8 cellular contexts compared by ENCODE assay signal in genomic region chr6:43390753-43391447, GRCh38. TPM values are rescaled to one million over a fixed set of nuclear protein-coding genes. Genes with fewer than 3 reads are reported as not detected.
A peak's percentile ranks its signal among the peaks of the same experiment; 100 is the strongest.
DNase-seq lines count a peak whose midpoint lies in the region; ATAC-seq and TF ChIP-seq lines count a peak whose summit lies in the region.
"Not testable (repeated sequence)": the region's sequence is repeated elsewhere in the genome, so short reads cannot be mapped to it uniquely, and the experiment has no call there.

No MANE protein-coding gene starts in this region.

- H3K9me1 ChIP-seq in IMR-90 (ENCODE audit: insufficient read depth, low read length), result not testable (repeated sequence)

- not testable (repeated sequence) for H3K23ac ChIP-seq in IMR-90 (ENCODE audit: low read depth, low read length)

- not testable (repeated sequence) for H3F3A ChIP-seq in neural progenitor cell (ENCODE audit: low read depth)

- not testable (repeated sequence) for BruUV-seq in IMR-90 (replicated peaks; lab: Mats Ljungman, UMichigan)

- H4K8ac ChIP-seq in IMR-90 (ENCODE audit: low read depth in 2 of 2, low read length in 2 of 2), result not testable (repeated sequence)

- WGBS in IMR-90 (ENCODE audit: extremely low coverage in 2 of 2, insufficient read length in 1 of 2), 2 experiments, result no CpG with 5 or more reads among the region's 10 CpGs
- 53 to 58% methylated on average over 10 of the region's 10 CpGs for WGBS in lung, 2 donors

- H3K4me3 ChIP-seq in CD8-positive, alpha-beta memory T cell (ENCODE audit: low read length), result peak overlapping the region; percentile 10
- not testable (repeated sequence) for H3K4me3 ChIP-seq in IMR-90 (ENCODE audit: insufficient read depth, low read depth, low read length); lung; neural progenitor cell
- H3K4me3 ChIP-seq in upper lobe of right lung, result peak overlapping the region; percentile 31

- not testable (repeated sequence) for DNase-seq in CD8-positive, alpha-beta memory T cell; IMR-90; activated CD4-positive, alpha-beta T cell treated with anti-CD3 and anti-CD28 coated beads for 36 hours; lung (ENCODE audit: low spot score); neural progenitor cell (ENCODE audit: low spot score); upper lobe of right lung
- DNase-seq in erythroblast (lab: John Stamatoyannopoulos, UW), result peak; percentile 49 to 85

- H3K27ac ChIP-seq in CD8-positive, alpha-beta memory T cell (ENCODE audit: low read depth, low read length), result peak overlapping the region; percentile 20
- not testable (repeated sequence) for H3K27ac ChIP-seq in IMR-90 (ENCODE audit: insufficient read depth, low read length); neural progenitor cell
- H3K27ac ChIP-seq in lung (ENCODE audit: low read depth in 1 of 2, low read length in 1 of 2), result peak overlapping the region in 1 of 2 donors; percentile 71
- peak overlapping the region; percentile 61 for H3K27ac ChIP-seq in upper lobe of right lung

- H2AFZ ChIP-seq in IMR-90 (replicated peaks; ENCODE audit: low read length, poor library complexity), result not testable (repeated sequence)
- peak overlapping the region; percentile 93 for H2AFZ ChIP-seq in neural progenitor cell (replicated peaks)

- POLR2A ChIA-PET in CD8-positive, alpha-beta memory T cell (lab: Charles Lee), result interaction anchor here (0.6 to 0.8 kb wide), 2 partner anchors 29 to 462 kb away, joined by 3 read pairs; partner anchors contain the start of gene CNPY3
- POLR2A ChIA-PET in IMR-90 (lab: Charles Lee; ENCODE audit: unreplicated experiment), result not testable (repeated sequence)
- POLR2A ChIA-PET in activated CD4-positive, alpha-beta T cell treated with anti-CD3 and anti-CD28 coated beads for 36 hours (lab: Charles Lee), result interaction anchor here (0.7 kb wide), 1 partner anchor 125 kb away, joined by 3 read pairs; no protein-coding TSS in a partner anchor

- not testable (repeated sequence) for H2BK15ac ChIP-seq in IMR-90 (ENCODE audit: low read depth, low read length)

- H3K27me3 Mint-ChIP-seq in CD8-positive, alpha-beta memory T cell, result peaks cover 7 to 16% of the 10 kb centered on the region in 2 donors
- not testable (repeated sequence) for H3K27me3 Mint-ChIP-seq in activated CD4-positive, alpha-beta T cell treated with anti-CD3 and anti-CD28 coated beads for 36 hours; activated naive CD8-positive, alpha-beta T cell; neural progenitor cell (ENCODE audit: insufficient read depth, low read depth)

- H2BK5ac ChIP-seq in IMR-90 (ENCODE audit: low read depth, low read length, poor library complexity, severe bottlenecking), result not testable (repeated sequence)

- not testable (repeated sequence) for H2BK20ac ChIP-seq in IMR-90 (ENCODE audit: low read depth, low read length)

- H3K36me3 ChIP-seq in CD8-positive, alpha-beta memory T cell (ENCODE audit: insufficient read depth, low read length); IMR-90 (ENCODE audit: control insufficient read depth, insufficient read depth, low read length); lung (ENCODE audit: control insufficient read depth in 2 of 2, insufficient read depth in 2 of 2, low read length in 2 of 2); neural progenitor cell; upper lobe of right lung: not testable (repeated sequence)

- not testable (repeated sequence) for TF ChIP-seq RAD21 in IMR-90 (IDR thresholded peaks at IDR 0.05; ENCODE audit: low read length)

- intact Hi-C loops in IMR-90 (cut with micrococcal nuclease); upper lobe of right lung (cut with DNase I): not testable (repeated sequence)
- intact Hi-C loops in activated CD4-positive, alpha-beta T cell treated with anti-CD3 and anti-CD28 coated beads for 36 hours (cut with DNase I, micrococcal nuclease), result loop anchor here in 1 of 2 experiments (10.0 kb wide), 1 partner anchor 486 kb away; no protein-coding TSS in a partner anchor

- H4K91ac ChIP-seq in IMR-90 (ENCODE audit: insufficient read depth, low read depth, low read length), result not testable (repeated sequence)

- not testable (repeated sequence) for H2BK120ac ChIP-seq in IMR-90 (ENCODE audit: low read depth, low read length)

- H3K18ac ChIP-seq in IMR-90 (ENCODE audit: low read depth, low read length), result not testable (repeated sequence)

- ATAC-seq in IMR-90 (ENCODE audit: low read depth), result not testable (repeated sequence)
- peak; percentile 16 for ATAC-seq in activated CD4-positive, alpha-beta T cell treated with anti-CD3 and anti-CD28 coated beads for 36 hours
- ATAC-seq in lung (ENCODE audit: insufficient read depth, low FRiP score) (peak; percentile 51), upper lobe of right lung (peak; percentile 62)

- H3K27me3 ChIP-seq in CD8-positive, alpha-beta memory T cell (ENCODE audit: insufficient read depth, low read length, poor library complexity, severe bottlenecking); lung (ENCODE audit: control insufficient read depth, insufficient read depth); neural progenitor cell; upper lobe of right lung: not testable (repeated sequence)
- H3K27me3 ChIP-seq in IMR-90 (ENCODE audit: control insufficient read depth, insufficient read depth, low read length), result peaks cover 31% of the 10 kb centered on the region

- peak overlapping the region in 7 of 8 donors; percentile 49 to 79 (median 71) for H3K27ac Mint-ChIP-seq in CD8-positive, alpha-beta memory T cell
- peak overlapping the region; percentile 64 for H3K27ac Mint-ChIP-seq in activated CD4-positive, alpha-beta T cell treated with anti-CD3 and anti-CD28 coated beads for 36 hours
- not testable (repeated sequence) for H3K27ac Mint-ChIP-seq in activated naive CD8-positive, alpha-beta T cell
- peak overlapping the region; percentile 34 for H3K27ac Mint-ChIP-seq in neural progenitor cell

- not testable (repeated sequence) for H3K56ac ChIP-seq in IMR-90 (ENCODE audit: extremely low read depth, insufficient read depth, low read length)

- H3K9ac ChIP-seq in IMR-90 (ENCODE audit: low read depth, low read length); neural progenitor cell: not testable (repeated sequence)

- H4K20me1 ChIP-seq in IMR-90 (ENCODE audit: insufficient read depth, low read length); neural progenitor cell (ENCODE audit: low read depth): not testable (repeated sequence)

- H3K14ac ChIP-seq in IMR-90 (replicated peaks; ENCODE audit: low read depth, low read length), result not testable (repeated sequence)

- TF ChIP-seq CTCF in IMR-90 (conservative IDR thresholded peaks at IDR 0.05; ENCODE audit: low read depth, low read length); lung (IDR thresholded peaks at IDR 0.05; ENCODE audit: control extremely low read depth, extremely low read depth); neural progenitor cell (IDR thresholded peaks at IDR 0.05); upper lobe of right lung (IDR thresholded peaks at IDR 0.05): not testable (repeated sequence)

- peak overlapping the region; percentile 1 to 86 (median 79) for H3K4me3 Mint-ChIP-seq in CD8-positive, alpha-beta memory T cell
- peak overlapping the region; percentile 34 for H3K4me3 Mint-ChIP-seq in activated CD4-positive, alpha-beta T cell treated with anti-CD3 and anti-CD28 coated beads for 36 hours
- H3K4me3 Mint-ChIP-seq in activated naive CD8-positive, alpha-beta T cell, result peak overlapping the region; percentile 59
- not testable (repeated sequence) for H3K4me3 Mint-ChIP-seq in neural progenitor cell

- H3K4ac ChIP-seq in IMR-90 (ENCODE audit: low read depth, low read length), result not testable (repeated sequence)

- H3K9me3 ChIP-seq in CD8-positive, alpha-beta memory T cell (ENCODE audit: low read length); IMR-90 (ENCODE audit: control insufficient read depth, insufficient read depth, low read length); lung (ENCODE audit: control insufficient read depth in 2 of 2, insufficient read depth in 1 of 2, low read length in 1 of 2); neural progenitor cell (ENCODE audit: low read depth); upper lobe of right lung: not testable (repeated sequence)

- peaks cover 42 to 45% (median 44%) of the 10 kb centered on the region in 3 donors for H3K4me1 Mint-ChIP-seq in CD8-positive, alpha-beta memory T cell
- peaks cover 31% of the 10 kb centered on the region for H3K4me1 Mint-ChIP-seq in activated CD4-positive, alpha-beta T cell treated with anti-CD3 and anti-CD28 coated beads for 36 hours
- H3K4me1 Mint-ChIP-seq in activated naive CD8-positive, alpha-beta T cell (ENCODE audit: low read depth), result peaks cover 43% of the 10 kb centered on the region
- peaks cover 22% of the 10 kb centered on the region for H3K4me1 Mint-ChIP-seq in neural progenitor cell

- H2AK9ac ChIP-seq in IMR-90 (replicated peaks; ENCODE audit: low read depth, low read length, poor library complexity), result not testable (repeated sequence)

- in situ Hi-C loops in IMR-90 (cut with MboI; ENCODE audit: low sequenced_read_pairs), result not testable (repeated sequence)

- H3K36me3 Mint-ChIP-seq in CD8-positive, alpha-beta memory T cell; activated CD4-positive, alpha-beta T cell treated with anti-CD3 and anti-CD28 coated beads for 36 hours (ENCODE audit: low read depth); activated naive CD8-positive, alpha-beta T cell; neural progenitor cell: not testable (repeated sequence)

- not testable (repeated sequence) for H3K79me2 ChIP-seq in neural progenitor cell (ENCODE audit: low read depth)

- H2AK5ac ChIP-seq in IMR-90 (ENCODE audit: low read depth, low read length), result not testable (repeated sequence)

- TF ChIP-seq POLR2A in IMR-90 (IDR thresholded peaks at IDR 0.05; ENCODE audit: low read depth, low read length); erythroblast (IDR thresholded peaks at IDR 0.05; ENCODE audit: low read length): not testable (repeated sequence)

- not testable (repeated sequence) for H3K9me3 Mint-ChIP-seq in CD8-positive, alpha-beta memory T cell; activated CD4-positive, alpha-beta T cell treated with anti-CD3 and anti-CD28 coated beads for 36 hours (ENCODE audit: low read depth); activated naive CD8-positive, alpha-beta T cell (ENCODE audit: low read depth); neural progenitor cell

- dilution Hi-C loops in IMR-90 (cut with HindIII; ENCODE audit: low sequenced_read_pairs, unreplicated experiment), result not testable (repeated sequence)

- not testable (repeated sequence) for H3K4me2 ChIP-seq in IMR-90 (ENCODE audit: low read depth, low read length); neural progenitor cell

- peaks cover 30% of the 10 kb centered on the region for H3K4me1 ChIP-seq in CD8-positive, alpha-beta memory T cell (ENCODE audit: insufficient read depth, low read length)
- H3K4me1 ChIP-seq in IMR-90 (ENCODE audit: control insufficient read depth, insufficient read depth, low read length); lung (ENCODE audit: control insufficient read depth in 2 of 2, insufficient read depth in 2 of 2, low read length in 2 of 2); neural progenitor cell; upper lobe of right lung: not testable (repeated sequence)

- H4K5ac ChIP-seq in IMR-90 (ENCODE audit: low read depth, low read length), result not testable (repeated sequence)

- CTCF ChIA-PET in CD8-positive, alpha-beta memory T cell (lab: Charles Lee), result interaction anchor here (0.9 to 1.0 kb wide), 2 partner anchors 162 to 247 kb away, joined by 3 read pairs; partner anchors contain the start of gene DNPH1
- CTCF ChIA-PET in IMR-90 (lab: Yijun Ruan, JAX), result not testable (repeated sequence)
- CTCF ChIA-PET in activated CD4-positive, alpha-beta T cell treated with anti-CD3 and anti-CD28 coated beads for 36 hours (lab: Charles Lee), result interaction anchor here (1.0 to 2.2 kb wide), 6 partner anchors 14 to 257 kb away, joined by 3 to 9 read pairs (median 3); partner anchors contain the start of genes GTPBP2 and ZNF318

- not testable (repeated sequence) for H3K79me1 ChIP-seq in IMR-90 (ENCODE audit: low read depth in 1 of 2, low read length in 2 of 2)

RNA-seq across cellular contexts. Expression of gene ZNF318, which starts 21.5 kb away (rescaled TPM):
- 10 to 100 TPM; 11.8 to 12.0 TPM for total RNA-seq in CD8-positive, alpha-beta memory T cell
- polyA plus RNA-seq in CD8-positive, alpha-beta memory T cell, result 6.4 TPM
- total RNA-seq in IMR-90 (2012; rRNA removed), result 5.6 and 5.7 TPM in 2 replicates
- polyA plus RNA-seq in IMR-90 (2012; rRNA removed), result 6.6 and 6.7 TPM in 2 replicates
- 2.5 and 2.8 TPM in 2 replicates for polyA plus RNA-seq in IMR-90 (2012; cell fraction: cytosol; rRNA removed)
- 7.3 and 14.8 TPM in 2 replicates for polyA plus RNA-seq in IMR-90 (2012; cell fraction: nucleus; rRNA removed; ENCODE audit: low replicate concordance)
- 10 to 100 TPM; 11.2 to 12.9 TPM for total RNA-seq in activated CD4-positive, alpha-beta T cell treated with anti-CD3 and anti-CD28 coated beads for 36 hours
- 10 to 100 TPM; 12.5 to 20.5 TPM for total RNA-seq in lung
- polyA plus RNA-seq in lung, result 1 to 10 TPM; 4.1 to 5.1 TPM
- 17.6 TPM in 2 replicates for total RNA-seq in neural progenitor cell (ENCODE audit: low replicate concordance)
- 16.4 TPM for total RNA-seq in upper lobe of right lung

RNA-seq across cellular contexts. Expression of gene ABCC10, which starts 36.4 kb away (rescaled TPM):
- 10 to 100 TPM; 35.8 to 36.4 TPM for total RNA-seq in CD8-positive, alpha-beta memory T cell
- 28.2 TPM for polyA plus RNA-seq in CD8-positive, alpha-beta memory T cell
- 4.7 and 7.0 TPM in 2 replicates for total RNA-seq in IMR-90 (2012; rRNA removed)
- 26.3 and 28.0 TPM in 2 replicates for polyA plus RNA-seq in IMR-90 (2012; rRNA removed)
- 12.0 and 19.1 TPM in 2 replicates for polyA plus RNA-seq in IMR-90 (2012; cell fraction: cytosol; rRNA removed)
- 49.8 and 115 TPM in 2 replicates for polyA plus RNA-seq in IMR-90 (2012; cell fraction: nucleus; rRNA removed; ENCODE audit: low replicate concordance)
- 10 to 100 TPM; 27.8 to 29.0 TPM for total RNA-seq in activated CD4-positive, alpha-beta T cell treated with anti-CD3 and anti-CD28 coated beads for 36 hours
- 10 to 100 TPM; 18.7 to 43.3 TPM for total RNA-seq in lung
- 10 to 100 TPM; 15.7 to 33.6 TPM for polyA plus RNA-seq in lung
- 10.1 and 14.6 TPM in 2 replicates for total RNA-seq in neural progenitor cell (ENCODE audit: low replicate concordance)
- total RNA-seq in upper lobe of right lung, result 30.0 TPM
